In genomic region chr7:22082553-22082885, GRCh38 we compare ENCODE assay signal across 8 cellular contexts.
DNase-seq lines count a peak whose midpoint lies in the region; ATAC-seq, FAIRE-seq and TF ChIP-seq lines count a peak whose summit lies in the region.

No MANE protein-coding gene starts in this region.

- no peak for FAIRE-seq in bronchial epithelial cell (lab: Jason Lieb, UNC)

- ATAC-seq in GM18873 (IDR thresholded peaks at IDR 0.05; ENCODE audit: low FRiP score, unreplicated experiment): peak; percentile 30
- peak; percentile 28 for ATAC-seq in HG03439 (IDR thresholded peaks at IDR 0.05; ENCODE audit: unreplicated experiment)
- no peak for ATAC-seq in HG03097 (IDR thresholded peaks at IDR 0.05; ENCODE audit: low FRiP score, unreplicated experiment)

- no peak overlapping the region for H3K27ac ChIP-seq in mesodermal cell (ENCODE audit: low read depth, low read length, severe bottlenecking)

- H3K9me3 ChIP-seq in mesodermal cell (ENCODE audit: control insufficient read depth, low read length): no peaks in the 10 kb centered on the region

- DNase-seq in bronchial epithelial cell (ENCODE audit: low read depth) (no peak), kidney glomerular epithelial cell (lab: John Stamatoyannopoulos, UW) (no peak), GM19240 (ENCODE audit: insufficient read length, low spot score) (no peak)
- DNase-seq in activated CD4-positive, alpha-beta T cell treated with anti-CD3 and anti-CD28 coated beads for 1 hour: no peak

- H3K4me3 ChIP-seq in bronchial epithelial cell (ENCODE audit: low read depth, low read length) (peak overlapping the region; percentile 37), mesodermal cell (ENCODE audit: extremely low read depth, insufficient read depth, low read length, poor library complexity, severe bottlenecking) (peak overlapping the region; percentile 52)

- 12 to 15% methylated on average over 8 to 10 of the region's 10 CpGs for WGBS in mesodermal cell (ENCODE audit: insufficient coverage in 2 of 2), 2 experiments

- no peak for TF ChIP-seq CTCF in bronchial epithelial cell (IDR thresholded peaks at IDR 0.05; ENCODE audit: insufficient read depth, low read length, severe bottlenecking)

- H3K36me3 ChIP-seq in bronchial epithelial cell (ENCODE audit: control insufficient read depth, insufficient read depth, low read length): no peaks in the 10 kb centered on the region
- no peaks in the 10 kb centered on the region for H3K36me3 ChIP-seq in mesodermal cell (ENCODE audit: control insufficient read depth, insufficient read depth, low read length)

- no peaks in the 10 kb centered on the region for H3K4me1 ChIP-seq in mesodermal cell (ENCODE audit: control insufficient read depth, insufficient read depth, low read length, poor library complexity, severe bottlenecking)

- peaks cover 6% of the 10 kb centered on the region for H3K27me3 ChIP-seq in bronchial epithelial cell (ENCODE audit: control insufficient read depth, insufficient read depth, low read length)
